8 cellular contexts compared by ENCODE assay signal in the genomic region with DNA sequence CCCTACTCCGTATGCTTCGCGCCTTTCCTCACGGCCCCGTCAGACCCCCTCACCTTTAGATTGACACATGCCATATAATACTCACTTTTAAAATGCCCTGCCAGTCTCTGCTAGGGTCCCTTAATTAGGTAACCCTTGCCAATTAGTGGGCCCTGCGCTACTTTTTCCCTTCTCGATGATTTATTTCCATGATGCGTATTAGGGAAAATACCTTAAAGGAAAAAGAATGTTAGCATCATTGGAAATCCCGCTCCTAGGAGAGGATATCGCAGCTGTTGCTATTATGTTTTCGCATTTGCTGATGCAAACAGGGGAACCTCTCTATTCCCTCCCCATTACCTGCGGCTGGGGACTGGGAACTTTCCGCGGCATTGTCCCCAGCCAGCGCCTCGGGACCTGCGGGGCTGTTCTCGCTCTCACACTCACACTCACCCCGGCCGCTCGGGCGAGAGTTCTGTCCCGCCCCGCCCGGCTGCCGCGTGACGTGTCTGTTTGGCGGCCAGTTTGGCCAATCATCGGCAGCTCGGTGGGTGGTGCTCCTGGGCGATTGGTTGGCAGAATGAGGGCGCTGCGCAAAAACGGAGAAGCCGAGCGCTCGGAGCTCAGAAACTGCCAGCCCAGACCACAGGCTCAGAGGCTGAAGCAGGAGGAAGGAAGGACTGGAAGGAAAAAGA. TPM values are rescaled to one million over a fixed set of nuclear protein-coding genes. Genes with fewer than 3 reads are reported as not detected.
DNase-seq lines count a peak whose midpoint lies in the region; ATAC-seq and TF ChIP-seq lines count a peak whose summit lies in the region.

A gene with protein sequence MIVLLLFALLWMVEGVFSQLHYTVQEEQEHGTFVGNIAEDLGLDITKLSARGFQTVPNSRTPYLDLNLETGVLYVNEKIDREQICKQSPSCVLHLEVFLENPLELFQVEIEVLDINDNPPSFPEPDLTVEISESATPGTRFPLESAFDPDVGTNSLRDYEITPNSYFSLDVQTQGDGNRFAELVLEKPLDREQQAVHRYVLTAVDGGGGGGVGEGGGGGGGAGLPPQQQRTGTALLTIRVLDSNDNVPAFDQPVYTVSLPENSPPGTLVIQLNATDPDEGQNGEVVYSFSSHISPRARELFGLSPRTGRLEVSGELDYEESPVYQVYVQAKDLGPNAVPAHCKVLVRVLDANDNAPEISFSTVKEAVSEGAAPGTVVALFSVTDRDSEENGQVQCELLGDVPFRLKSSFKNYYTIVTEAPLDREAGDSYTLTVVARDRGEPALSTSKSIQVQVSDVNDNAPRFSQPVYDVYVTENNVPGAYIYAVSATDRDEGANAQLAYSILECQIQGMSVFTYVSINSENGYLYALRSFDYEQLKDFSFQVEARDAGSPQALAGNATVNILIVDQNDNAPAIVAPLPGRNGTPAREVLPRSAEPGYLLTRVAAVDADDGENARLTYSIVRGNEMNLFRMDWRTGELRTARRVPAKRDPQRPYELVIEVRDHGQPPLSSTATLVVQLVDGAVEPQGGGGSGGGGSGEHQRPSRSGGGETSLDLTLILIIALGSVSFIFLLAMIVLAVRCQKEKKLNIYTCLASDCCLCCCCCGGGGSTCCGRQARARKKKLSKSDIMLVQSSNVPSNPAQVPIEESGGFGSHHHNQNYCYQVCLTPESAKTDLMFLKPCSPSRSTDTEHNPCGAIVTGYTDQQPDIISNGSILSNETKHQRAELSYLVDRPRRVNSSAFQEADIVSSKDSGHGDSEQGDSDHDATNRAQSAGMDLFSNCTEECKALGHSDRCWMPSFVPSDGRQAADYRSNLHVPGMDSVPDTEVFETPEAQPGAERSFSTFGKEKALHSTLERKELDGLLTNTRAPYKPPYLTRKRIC (plus strand): TSS at position 605 of the 674 bp plus-strand sequence. CDS start 847 bp downstream, outside the sequence.

- H3K27me3 ChIP-seq in upper lobe of left lung = peaks cover 0 to 37% (median 19%) of the 10 kb centered on the region in 4 donors

- peak within 1 kb of the TSS; percentile 75 for H3K27ac Mint-ChIP-seq in activated naive CD4-positive, alpha-beta T cell treated with anti-CD3 and anti-CD28 coated beads, Interleukin-2, amount 10 ng/mL, durations not matched to agents 7 days and 5 days
- H3K27ac Mint-ChIP-seq in neural crest cell (ENCODE audit: unreplicated experiment) = no peak within 1 kb of the TSS

- H3K4me3 Mint-ChIP-seq in activated naive CD4-positive, alpha-beta T cell treated with anti-CD3 and anti-CD28 coated beads, Interleukin-2, amount 10 ng/mL, durations not matched to agents 7 days and 5 days = peak within 1 kb of the TSS; percentile 30
- H3K4me3 Mint-ChIP-seq in neural crest cell = peak within 1 kb of the TSS; percentile 89

- H3K36me3 ChIP-seq in upper lobe of left lung = no peaks in the 10 kb centered on the region

- TF ChIP-seq POLR2A in upper lobe of left lung (IDR thresholded peaks at IDR 0.05) = peak in 1 of 4 donors; percentile 61

- WGBS in upper lobe of left lung, 2 donors = 1 to 2% methylated on average over 33 to 34 of the region's 38 CpGs

- TF ChIP-seq CTCF in neural crest cell (conservative IDR thresholded peaks at IDR 0.05) (no peak), upper lobe of left lung (IDR thresholded peaks at IDR 0.05) (no peak)

- H3K4me1 ChIP-seq in upper lobe of left lung = peaks cover 39 to 71% (median 56%) of the 10 kb centered on the region in 4 donors

- H3K36me3 Mint-ChIP-seq in activated naive CD4-positive, alpha-beta T cell treated with anti-CD3 and anti-CD28 coated beads, Interleukin-2, amount 10 ng/mL, durations not matched to agents 7 days and 5 days = peaks cover 10% of the 10 kb centered on the region
- no peaks in the 10 kb centered on the region for H3K36me3 Mint-ChIP-seq in neural crest cell (ENCODE audit: low read depth)

- CTCF ChIA-PET in activated naive CD4-positive, alpha-beta T cell treated with anti-CD3 and anti-CD28 coated beads, Interleukin-2, amount 10 ng/mL, durations not matched to agents 7 days and 5 days (lab: Charles Lee) = no interaction called here

- H3K27ac ChIP-seq in upper lobe of left lung = no peak within 1 kb of the TSS

- no peaks in the 10 kb centered on the region for H3K9me3 Mint-ChIP-seq in activated naive CD4-positive, alpha-beta T cell treated with anti-CD3 and anti-CD28 coated beads, Interleukin-2, amount 10 ng/mL, durations not matched to agents 7 days and 5 days
- H3K9me3 Mint-ChIP-seq in neural crest cell = no peaks in the 10 kb centered on the region

- peaks cover 18% of the 10 kb centered on the region for H3K4me1 Mint-ChIP-seq in activated naive CD4-positive, alpha-beta T cell treated with anti-CD3 and anti-CD28 coated beads, Interleukin-2, amount 10 ng/mL, durations not matched to agents 7 days and 5 days
- peaks cover 64% of the 10 kb centered on the region for H3K4me1 Mint-ChIP-seq in neural crest cell

- DNase-seq in GM03348 (ENCODE audit: low spot score) = peak; percentile 97
- DNase-seq in NCI-H2196 (lab: John Stamatoyannopoulos, UW; ENCODE audit: unreplicated experiment) = peak; percentile 52
- peak; percentile 29 for DNase-seq in activated naive CD4-positive, alpha-beta T cell treated with anti-CD3 and anti-CD28 coated beads, Interleukin-2, amount 10 ng/mL, durations not matched to agents 7 days and 5 days
- DNase-seq in globus pallidus (ENCODE audit: low spot score) = peak; percentile 98
- peak; percentile 94 for DNase-seq in neural crest cell (ENCODE audit: low read depth, low spot score)
- peak; percentile 71 to 95 for DNase-seq in upper lobe of left lung
- no peak for DNase-seq in SIG-M5 (lab: John Stamatoyannopoulos, UW)

- H3K4me3 ChIP-seq in upper lobe of left lung = peak within 1 kb of the TSS; percentile 26 to 47 (median 42)

- H3K9me3 ChIP-seq in upper lobe of left lung = no peaks in the 10 kb centered on the region

- peak; percentile 84 for ATAC-seq in HG02678 (IDR thresholded peaks at IDR 0.05; ENCODE audit: unreplicated experiment)
- ATAC-seq in upper lobe of left lung (ENCODE audit: low FRiP score in 2 of 2) = peak; percentile 90 to 92

- H3K27me3 Mint-ChIP-seq in activated naive CD4-positive, alpha-beta T cell treated with anti-CD3 and anti-CD28 coated beads, Interleukin-2, amount 10 ng/mL, durations not matched to agents 7 days and 5 days = peaks cover 78% of the 10 kb centered on the region
- peaks cover 74% of the 10 kb centered on the region for H3K27me3 Mint-ChIP-seq in neural crest cell (ENCODE audit: low read depth)

- TF ChIP-seq EP300 in upper lobe of left lung (IDR thresholded peaks at IDR 0.05) = no peak

RNA-seq across cellular contexts. Expression of the gene that starts here (rescaled TPM):
- total RNA-seq in neural crest cell (3.7 and 3.8 TPM in 2 replicates), upper lobe of left lung (1 to 10 TPM in 1 of 6 donors, under 1 TPM in 4, not detected in 1; 0.39 to 1.3 (median 0.76) TPM)
